Comparison of ENCODE assay signal across 1 cellular context in genomic region chr1:171221665-171222591, GRCh38.
TF ChIP-seq lines count a peak whose summit lies in the region.

No MANE protein-coding gene starts in this region.

TF ChIP-seq in IMR-90, 13 proteins besides CTCF, POLR2A, EP300 and RAD21:
- TF ChIP-seq CHD1 (IDR thresholded peaks at IDR 0.05; ENCODE audit: low read depth, low read length) (no peak), MAZ (IDR thresholded peaks at IDR 0.05; ENCODE audit: borderline replicate concordance, low read depth, low read length) (no peak), ELK1 (IDR thresholded peaks at IDR 0.05; ENCODE audit: borderline replicate concordance, low read depth, low read length) (no peak), CEBPB (IDR thresholded peaks at IDR 0.05; ENCODE audit: low read depth, low read length) (no peak), RFX5 (IDR thresholded peaks at IDR 0.05; ENCODE audit: low read depth, low read length) (no peak), MXI1 (IDR thresholded peaks at IDR 0.05; ENCODE audit: borderline replicate concordance, low read depth, low read length) (no peak), MAFK (IDR thresholded peaks at IDR 0.05; ENCODE audit: low read depth, low read length) (no peak), USF2 (IDR thresholded peaks at IDR 0.05; ENCODE audit: low read depth, low read length) (no peak), RCOR1 (IDR thresholded peaks at IDR 0.05; ENCODE audit: insufficient replicate concordance, low read length) (no peak), SMC3 (IDR thresholded peaks at IDR 0.05; ENCODE audit: low read depth, low read length) (no peak), FOS (IDR thresholded peaks at IDR 0.05; ENCODE audit: low read depth, low read length) (no peak), BHLHE40 (IDR thresholded peaks at IDR 0.05; ENCODE audit: low read depth, low read length) (no peak), NFE2L2 (IDR thresholded peaks at IDR 0.05; ENCODE audit: low read depth, low read length) (no peak)
